ENCODE assay signal across 22 cellular contexts in genomic region chr10:90805211-90805610, GRCh38. TPM values are rescaled to one million over a fixed set of nuclear protein-coding genes. Genes with fewer than 3 reads are reported as not detected.
"Had no signal": no experiment of that assay in that cellular context is flagged by ENCODE, and none has a peak within 500 bp of the region (broad histone marks: within the 10 kb centered on the region; RNA-seq: fewer than 3 reads in every experiment).

No MANE protein-coding gene starts in this region.

- H3K9me3 Mint-ChIP-seq: activated CD4-positive, alpha-beta memory T cell treated with anti-CD3 and anti-CD28 coated beads, Interleukin-2, amount 10 ng/mL, durations not matched to agents 7 days and 5 days; activated naive CD4-positive, alpha-beta T cell treated with anti-CD3 and anti-CD28 coated beads for 36 hours; activated T-helper 17 cell treated with anti-CD3 and anti-CD28 coated beads, Interleukin-2, amount 50 U/mL, for 72 hours; T-cell had no signal

- H3K4me3 ChIP-seq: cardiac muscle cell, PC-9 had no signal

- H3K27ac ChIP-seq: cardiac muscle cell, PC-9, VCaP had no signal

- H2AFZ ChIP-seq: PC-9 had no signal

- H3K27me3 ChIP-seq: cardiac muscle cell had no signal

- H3K4me2 ChIP-seq: PC-9 had no signal

- H3K4me1 Mint-ChIP-seq: activated CD4-positive, alpha-beta memory T cell treated with anti-CD3 and anti-CD28 coated beads, Interleukin-2, amount 10 ng/mL, durations not matched to agents 7 days and 5 days; activated CD4-positive, alpha-beta T cell treated with anti-CD3 and anti-CD28 coated beads for 36 hours; activated T-helper 17 cell treated with anti-CD3 and anti-CD28 coated beads, Interleukin-2, amount 50 U/mL, for 72 hours; brain; T-cell had no signal

- H3K36me3 Mint-ChIP-seq: activated naive CD8-positive, alpha-beta T cell; brain; T-cell had no signal

- DNase-seq: activated CD4-positive, alpha-beta memory T cell treated with anti-CD3 and anti-CD28 coated beads, Interleukin-2, amount 10 ng/mL, durations not matched to agents 7 days and 5 days; activated CD4-positive, alpha-beta T cell treated with anti-CD3 and anti-CD28 coated beads for 36 hours; activated CD4-positive, alpha-beta T cell treated with anti-CD3 and anti-CD28 coated beads, Interleukin-2, amount 50 U/mL, for 1 hour; activated gamma-delta T cell; activated naive CD4-positive, alpha-beta T cell treated with anti-CD3 and anti-CD28 coated beads for 36 hours; activated T-cell treated with anti-CD3 and anti-CD28 coated beads for 4 hours; activated T-cell treated with anti-CD3 and anti-CD28 coated beads, Interleukin-2, amount 50 U/mL, for 48 hours; amygdala; NCI-H1092; NCI-H1417; NCI-H1694; NCI-H2029; NCI-H510A treated with DMSO at 0.1 percent for 48 hours; PC-9; SIG-M5; T-cell had no signal

- H3K4me3 Mint-ChIP-seq: activated CD4-positive, alpha-beta memory T cell treated with anti-CD3 and anti-CD28 coated beads, Interleukin-2, amount 10 ng/mL, durations not matched to agents 7 days and 5 days; activated CD4-positive, alpha-beta T cell treated with anti-CD3 and anti-CD28 coated beads for 36 hours; activated naive CD4-positive, alpha-beta T cell treated with anti-CD3 and anti-CD28 coated beads for 36 hours; activated naive CD8-positive, alpha-beta T cell; activated T-helper 17 cell treated with anti-CD3 and anti-CD28 coated beads, Interleukin-2, amount 50 U/mL, for 72 hours; brain; T-cell had no signal

- H3K36me3 ChIP-seq: cardiac muscle cell had no signal

- H3K27ac Mint-ChIP-seq: activated CD4-positive, alpha-beta memory T cell treated with anti-CD3 and anti-CD28 coated beads, Interleukin-2, amount 10 ng/mL, durations not matched to agents 7 days and 5 days; activated CD4-positive, alpha-beta T cell treated with anti-CD3 and anti-CD28 coated beads for 36 hours; activated naive CD4-positive, alpha-beta T cell treated with anti-CD3 and anti-CD28 coated beads for 36 hours; activated naive CD8-positive, alpha-beta T cell; activated T-helper 17 cell treated with anti-CD3 and anti-CD28 coated beads, Interleukin-2, amount 50 U/mL, for 72 hours; brain; T-cell had no signal

- ATAC-seq: activated CD4-positive, alpha-beta T cell treated with anti-CD3 and anti-CD28 coated beads for 36 hours; activated T-helper 17 cell treated with anti-CD3 and anti-CD28 coated beads, Interleukin-2, amount 50 U/mL, for 72 hours; T-cell had no signal

RNA-seq across cellular contexts. Expression of gene HTR7, which starts 52.6 kb away (rescaled TPM):
- total RNA-seq: activated CD4-positive, alpha-beta T cell treated with anti-CD3 and anti-CD28 coated beads for 36 hours; activated CD8-positive, alpha-beta memory T cell treated with anti-CD3 and anti-CD28 coated beads for 36 hours; cardiac muscle cell had no signal
- polyA plus RNA-seq: cardiac muscle cell had no signal
